ENCODE assay signal across 1 cellular context in the genomic region with DNA sequence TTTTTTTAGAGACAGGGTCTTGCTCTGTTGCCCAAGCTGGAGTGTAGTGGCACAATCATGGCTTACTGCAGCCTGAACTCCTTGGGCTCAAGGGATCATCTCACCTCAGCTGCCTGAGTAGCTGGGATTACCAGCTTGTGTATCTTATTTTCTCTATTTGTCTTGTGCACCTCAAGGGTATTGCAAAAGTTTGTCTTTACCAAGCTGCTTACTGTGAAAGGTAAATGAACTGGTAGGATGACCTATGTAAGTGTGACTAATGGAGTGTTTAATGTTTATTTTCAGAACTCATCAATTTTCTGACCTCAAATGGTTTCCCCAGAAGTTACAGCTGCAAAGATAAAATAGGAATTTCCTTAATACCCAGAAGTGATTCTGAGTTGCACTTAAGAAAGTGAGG.
TF ChIP-seq lines count a peak whose summit lies in the region.

No MANE protein-coding gene starts in this region.

TF ChIP-seq in HepG2, 621 proteins besides CTCF, POLR2A, EP300 and RAD21 (continued from another document and continues in another):
- TF ChIP-seq, protein P1, sequence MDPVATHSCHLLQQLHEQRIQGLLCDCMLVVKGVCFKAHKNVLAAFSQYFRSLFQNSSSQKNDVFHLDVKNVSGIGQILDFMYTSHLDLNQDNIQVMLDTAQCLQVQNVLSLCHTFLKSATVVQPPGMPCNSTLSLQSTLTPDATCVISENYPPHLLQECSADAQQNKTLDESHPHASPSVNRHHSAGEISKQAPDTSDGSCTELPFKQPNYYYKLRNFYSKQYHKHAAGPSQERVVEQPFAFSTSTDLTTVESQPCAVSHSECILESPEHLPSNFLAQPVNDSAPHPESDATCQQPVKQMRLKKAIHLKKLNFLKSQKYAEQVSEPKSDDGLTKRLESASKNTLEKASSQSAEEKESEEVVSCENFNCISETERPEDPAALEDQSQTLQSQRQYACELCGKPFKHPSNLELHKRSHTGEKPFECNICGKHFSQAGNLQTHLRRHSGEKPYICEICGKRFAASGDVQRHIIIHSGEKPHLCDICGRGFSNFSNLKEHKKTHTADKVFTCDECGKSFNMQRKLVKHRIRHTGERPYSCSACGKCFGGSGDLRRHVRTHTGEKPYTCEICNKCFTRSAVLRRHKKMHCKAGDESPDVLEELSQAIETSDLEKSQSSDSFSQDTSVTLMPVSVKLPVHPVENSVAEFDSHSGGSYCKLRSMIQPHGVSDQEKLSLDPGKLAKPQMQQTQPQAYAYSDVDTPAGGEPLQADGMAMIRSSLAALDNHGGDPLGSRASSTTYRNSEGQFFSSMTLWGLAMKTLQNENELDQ (CRISPR knock-in tag; IDR thresholded peaks at IDR 0.05; ENCODE audit: borderline replicate concordance) = no peak
- TF ChIP-seq ZKSCAN8 (CRISPR knock-in tag; IDR thresholded peaks at IDR 0.05; ENCODE audit: borderline replicate concordance) (0 out of 2 replicates have a peak, but pooled peaks have one; percentile 30), ZNF709 (CRISPR knock-in tag; IDR thresholded peaks at IDR 0.05) (no peak), ZNF205 (CRISPR knock-in tag; IDR thresholded peaks at IDR 0.05) (peak; percentile 86), PCBP1 (IDR thresholded peaks at IDR 0.05; ENCODE audit: borderline replicate concordance, low read depth, low read length) (no peak), TOPORS (CRISPR knock-in tag; IDR thresholded peaks at IDR 0.05) (no peak), TEAD3 (CRISPR knock-in tag; optimal IDR thresholded peaks at IDR 0.05; ENCODE audit: borderline replicate concordance) (peak; percentile 58), ELF3 (CRISPR knock-in tag; IDR thresholded peaks at IDR 0.05) (peak; percentile 58), FOXK2 (IDR thresholded peaks at IDR 0.05) (no peak), ZNF121 (CRISPR knock-in tag; IDR thresholded peaks at IDR 0.05) (peak; percentile 94), SRY (CRISPR knock-in tag; IDR thresholded peaks at IDR 0.05) (no peak), RXRA (CRISPR knock-in tag; IDR thresholded peaks at IDR 0.05) (peak; percentile 62; the same call in 1 of the 2 replicates), TSC22D2 (CRISPR knock-in tag; IDR thresholded peaks at IDR 0.05; ENCODE audit: borderline replicate concordance) (no peak), TEAD2 (CRISPR knock-in tag; IDR thresholded peaks at IDR 0.05) (no peak), ZZZ3 (CRISPR knock-in tag; IDR thresholded peaks at IDR 0.05; ENCODE audit: borderline replicate concordance) (no peak), HCFC1 (IDR thresholded peaks at IDR 0.05; ENCODE audit: low read depth, low read length) (no peak), ZBTB7B (CRISPR knock-in tag; IDR thresholded peaks at IDR 0.05) (0 out of 2 replicates have a peak, but pooled peaks have one; percentile 39), ZNF331 (CRISPR knock-in tag; IDR thresholded peaks at IDR 0.05) (peak; percentile 52; the same call in 1 of the 2 replicates), CREB1 (IDR thresholded peaks at IDR 0.05) (no peak), CREB1 (CRISPR knock-in tag; IDR thresholded peaks at IDR 0.05) (peak; percentile 33; the same call in 1 of the 2 replicates), ZKSCAN5 (CRISPR knock-in tag; IDR thresholded peaks at IDR 0.05) (no peak), HMG20B (CRISPR knock-in tag; conservative IDR thresholded peaks at IDR 0.05) (peak; percentile 83), HNF4A (CRISPR knock-in tag; IDR thresholded peaks at IDR 0.05) (peak; percentile 86), MYC (CRISPR knock-in tag; IDR thresholded peaks at IDR 0.05; ENCODE audit: borderline replicate concordance) (no peak), HMG20A (CRISPR knock-in tag; IDR thresholded peaks at IDR 0.05; ENCODE audit: borderline replicate concordance) (peak; percentile 99), TBX3 (IDR thresholded peaks at IDR 0.05; ENCODE audit: borderline replicate concordance) (peak; percentile 71; the same call in 1 of the 2 replicates), NAIF1 (CRISPR knock-in tag; IDR thresholded peaks at IDR 0.05; ENCODE audit: borderline replicate concordance) (no peak), ATF1 (CRISPR knock-in tag; IDR thresholded peaks at IDR 0.05) (0 out of 2 replicates have a peak, but pooled peaks have one; percentile 22), TGIF2 (CRISPR knock-in tag; IDR thresholded peaks at IDR 0.05) (0 out of 2 replicates have a peak, but pooled peaks have one; percentile 36), SP1 (IDR thresholded peaks at IDR 0.05) (no peak), SP1 (CRISPR knock-in tag; IDR thresholded peaks at IDR 0.05) (no peak), TBX2 (CRISPR knock-in tag; IDR thresholded peaks at IDR 0.05; ENCODE audit: borderline replicate concordance) (peak; percentile 86), THAP11 (CRISPR knock-in tag; IDR thresholded peaks at IDR 0.05) (peak; percentile 78), HNRNPK (IDR thresholded peaks at IDR 0.05; ENCODE audit: low read depth, low read length, poor library complexity, severe bottlenecking) (no peak), MEIS2 (CRISPR knock-in tag; IDR thresholded peaks at IDR 0.05) (no peak), DMAP1 (CRISPR knock-in tag; IDR thresholded peaks at IDR 0.05) (no peak)
- TF ChIP-seq, protein P2, sequence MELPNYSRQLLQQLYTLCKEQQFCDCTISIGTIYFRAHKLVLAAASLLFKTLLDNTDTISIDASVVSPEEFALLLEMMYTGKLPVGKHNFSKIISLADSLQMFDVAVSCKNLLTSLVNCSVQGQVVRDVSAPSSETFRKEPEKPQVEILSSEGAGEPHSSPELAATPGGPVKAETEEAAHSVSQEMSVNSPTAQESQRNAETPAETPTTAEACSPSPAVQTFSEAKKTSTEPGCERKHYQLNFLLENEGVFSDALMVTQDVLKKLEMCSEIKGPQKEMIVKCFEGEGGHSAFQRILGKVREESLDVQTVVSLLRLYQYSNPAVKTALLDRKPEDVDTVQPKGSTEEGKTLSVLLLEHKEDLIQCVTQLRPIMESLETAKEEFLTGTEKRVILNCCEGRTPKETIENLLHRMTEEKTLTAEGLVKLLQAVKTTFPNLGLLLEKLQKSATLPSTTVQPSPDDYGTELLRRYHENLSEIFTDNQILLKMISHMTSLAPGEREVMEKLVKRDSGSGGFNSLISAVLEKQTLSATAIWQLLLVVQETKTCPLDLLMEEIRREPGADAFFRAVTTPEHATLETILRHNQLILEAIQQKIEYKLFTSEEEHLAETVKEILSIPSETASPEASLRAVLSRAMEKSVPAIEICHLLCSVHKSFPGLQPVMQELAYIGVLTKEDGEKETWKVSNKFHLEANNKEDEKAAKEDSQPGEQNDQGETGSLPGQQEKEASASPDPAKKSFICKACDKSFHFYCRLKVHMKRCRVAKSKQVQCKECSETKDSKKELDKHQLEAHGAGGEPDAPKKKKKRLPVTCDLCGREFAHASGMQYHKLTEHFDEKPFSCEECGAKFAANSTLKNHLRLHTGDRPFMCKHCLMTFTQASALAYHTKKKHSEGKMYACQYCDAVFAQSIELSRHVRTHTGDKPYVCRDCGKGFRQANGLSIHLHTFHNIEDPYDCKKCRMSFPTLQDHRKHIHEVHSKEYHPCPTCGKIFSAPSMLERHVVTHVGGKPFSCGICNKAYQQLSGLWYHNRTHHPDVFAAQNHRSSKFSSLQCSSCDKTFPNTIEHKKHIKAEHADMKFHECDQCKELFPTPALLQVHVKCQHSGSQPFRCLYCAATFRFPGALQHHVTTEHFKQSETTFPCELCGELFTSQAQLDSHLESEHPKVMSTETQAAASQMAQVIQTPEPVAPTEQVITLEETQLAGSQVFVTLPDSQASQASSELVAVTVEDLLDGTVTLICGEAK (IDR thresholded peaks at IDR 0.05) = no peak
- TF ChIP-seq, protein P2 (CRISPR knock-in tag; IDR thresholded peaks at IDR 0.05) = no peak; the same call in 1 of the 2 replicates
- TF ChIP-seq, protein P3, sequence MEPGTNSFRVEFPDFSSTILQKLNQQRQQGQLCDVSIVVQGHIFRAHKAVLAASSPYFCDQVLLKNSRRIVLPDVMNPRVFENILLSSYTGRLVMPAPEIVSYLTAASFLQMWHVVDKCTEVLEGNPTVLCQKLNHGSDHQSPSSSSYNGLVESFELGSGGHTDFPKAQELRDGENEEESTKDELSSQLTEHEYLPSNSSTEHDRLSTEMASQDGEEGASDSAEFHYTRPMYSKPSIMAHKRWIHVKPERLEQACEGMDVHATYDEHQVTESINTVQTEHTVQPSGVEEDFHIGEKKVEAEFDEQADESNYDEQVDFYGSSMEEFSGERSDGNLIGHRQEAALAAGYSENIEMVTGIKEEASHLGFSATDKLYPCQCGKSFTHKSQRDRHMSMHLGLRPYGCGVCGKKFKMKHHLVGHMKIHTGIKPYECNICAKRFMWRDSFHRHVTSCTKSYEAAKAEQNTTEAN (CRISPR knock-in tag; conservative IDR thresholded peaks at IDR 0.05) = peak; percentile 93
- TF ChIP-seq, protein P4, sequence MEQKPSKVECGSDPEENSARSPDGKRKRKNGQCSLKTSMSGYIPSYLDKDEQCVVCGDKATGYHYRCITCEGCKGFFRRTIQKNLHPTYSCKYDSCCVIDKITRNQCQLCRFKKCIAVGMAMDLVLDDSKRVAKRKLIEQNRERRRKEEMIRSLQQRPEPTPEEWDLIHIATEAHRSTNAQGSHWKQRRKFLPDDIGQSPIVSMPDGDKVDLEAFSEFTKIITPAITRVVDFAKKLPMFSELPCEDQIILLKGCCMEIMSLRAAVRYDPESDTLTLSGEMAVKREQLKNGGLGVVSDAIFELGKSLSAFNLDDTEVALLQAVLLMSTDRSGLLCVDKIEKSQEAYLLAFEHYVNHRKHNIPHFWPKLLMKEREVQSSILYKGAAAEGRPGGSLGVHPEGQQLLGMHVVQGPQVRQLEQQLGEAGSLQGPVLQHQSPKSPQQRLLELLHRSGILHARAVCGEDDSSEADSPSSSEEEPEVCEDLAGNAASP (CRISPR knock-in tag; IDR thresholded peaks at IDR 0.05; ENCODE audit: borderline replicate concordance) = peak; percentile 94
- TF ChIP-seq, protein P5, sequence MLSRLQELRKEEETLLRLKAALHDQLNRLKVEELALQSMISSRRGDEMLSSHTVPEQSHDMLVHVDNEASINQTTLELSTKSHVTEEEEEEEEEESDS (CRISPR knock-in tag; IDR thresholded peaks at IDR 0.05; ENCODE audit: borderline replicate concordance) = no peak
- TF ChIP-seq, protein P6, sequence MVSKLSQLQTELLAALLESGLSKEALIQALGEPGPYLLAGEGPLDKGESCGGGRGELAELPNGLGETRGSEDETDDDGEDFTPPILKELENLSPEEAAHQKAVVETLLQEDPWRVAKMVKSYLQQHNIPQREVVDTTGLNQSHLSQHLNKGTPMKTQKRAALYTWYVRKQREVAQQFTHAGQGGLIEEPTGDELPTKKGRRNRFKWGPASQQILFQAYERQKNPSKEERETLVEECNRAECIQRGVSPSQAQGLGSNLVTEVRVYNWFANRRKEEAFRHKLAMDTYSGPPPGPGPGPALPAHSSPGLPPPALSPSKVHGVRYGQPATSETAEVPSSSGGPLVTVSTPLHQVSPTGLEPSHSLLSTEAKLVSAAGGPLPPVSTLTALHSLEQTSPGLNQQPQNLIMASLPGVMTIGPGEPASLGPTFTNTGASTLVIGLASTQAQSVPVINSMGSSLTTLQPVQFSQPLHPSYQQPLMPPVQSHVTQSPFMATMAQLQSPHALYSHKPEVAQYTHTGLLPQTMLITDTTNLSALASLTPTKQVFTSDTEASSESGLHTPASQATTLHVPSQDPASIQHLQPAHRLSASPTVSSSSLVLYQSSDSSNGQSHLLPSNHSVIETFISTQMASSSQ (IDR thresholded peaks at IDR 0.05; ENCODE audit: low read depth) = peak; percentile 88
- TF ChIP-seq, protein P6 (CRISPR knock-in tag; IDR thresholded peaks at IDR 0.05; ENCODE audit: borderline replicate concordance) = peak; percentile 86; the same call in 1 of the 2 replicates
- TF ChIP-seq, protein P7, sequence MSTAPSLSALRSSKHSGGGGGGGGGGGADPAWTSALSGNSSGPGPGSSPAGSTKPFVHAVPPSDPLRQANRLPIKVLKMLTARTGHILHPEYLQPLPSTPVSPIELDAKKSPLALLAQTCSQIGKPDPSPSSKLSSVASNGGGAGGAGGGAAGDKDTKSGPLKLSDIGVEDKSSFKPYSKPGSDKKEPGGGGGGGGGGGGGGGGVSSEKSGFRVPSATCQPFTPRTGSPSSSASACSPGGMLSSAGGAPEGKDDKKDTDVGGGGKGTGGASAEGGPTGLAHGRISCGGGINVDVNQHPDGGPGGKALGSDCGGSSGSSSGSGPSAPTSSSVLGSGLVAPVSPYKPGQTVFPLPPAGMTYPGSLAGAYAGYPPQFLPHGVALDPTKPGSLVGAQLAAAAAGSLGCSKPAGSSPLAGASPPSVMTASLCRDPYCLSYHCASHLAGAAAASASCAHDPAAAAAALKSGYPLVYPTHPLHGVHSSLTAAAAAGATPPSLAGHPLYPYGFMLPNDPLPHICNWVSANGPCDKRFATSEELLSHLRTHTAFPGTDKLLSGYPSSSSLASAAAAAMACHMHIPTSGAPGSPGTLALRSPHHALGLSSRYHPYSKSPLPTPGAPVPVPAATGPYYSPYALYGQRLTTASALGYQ (CRISPR knock-in tag; IDR thresholded peaks at IDR 0.05) = peak; percentile 76
